ENCODE assay signal across 13 cellular contexts in genomic region chr7:142795339-142795863, GRCh38. TPM values are rescaled to one million over a fixed set of nuclear protein-coding genes. Genes with fewer than 3 reads are reported as not detected.
DNase-seq lines count a peak whose midpoint lies in the region; ATAC-seq and TF ChIP-seq lines count a peak whose summit lies in the region.
"Had no signal": no experiment of that assay in that cellular context is flagged by ENCODE, and none has a peak within 500 bp of the region (broad histone marks: within the 10 kb centered on the region; RNA-seq: fewer than 3 reads in every experiment).

No MANE protein-coding gene starts in this region.

- DNase-seq in COLO668 (lab: John Stamatoyannopoulos, UW; ENCODE audit: unreplicated experiment) (peak; percentile 6), T-cell (peak in 31 of 34 experiments; percentile 46 to 79 (median 63)), mesendoderm (peak; percentile 79), osteocyte (ENCODE audit: extremely low spot score, unreplicated experiment) (no peak), H4 (ENCODE audit: low spot score) (no peak), stomach (no peak)
- DNase-seq in activated naive CD4-positive, alpha-beta T cell treated with anti-CD3 and anti-CD28 coated beads for 36 hours = peak; percentile 82

- H3K79me1 ChIP-seq in mesendoderm (ENCODE audit: low read length) = no peaks in the 10 kb centered on the region

- H3K4me3 Mint-ChIP-seq in T-cell (peak overlapping the region; percentile 93 to 100 (median 99)), osteocyte (ENCODE audit: unreplicated experiment) (no peak overlapping the region)
- peak overlapping the region; percentile 88 for H3K4me3 Mint-ChIP-seq in activated naive CD4-positive, alpha-beta T cell treated with anti-CD3 and anti-CD28 coated beads for 36 hours

- H3K9ac ChIP-seq in mesendoderm (ENCODE audit: low read length) = no peak overlapping the region

- H3K4me1 Mint-ChIP-seq in T-cell (peaks cover 59 to 68% (median 68%) of the 10 kb centered on the region in 3 donors), osteocyte (ENCODE audit: unreplicated experiment) (peaks cover 10% of the 10 kb centered on the region)
- H3K4me1 Mint-ChIP-seq in activated naive CD4-positive, alpha-beta T cell treated with anti-CD3 and anti-CD28 coated beads for 36 hours (ENCODE audit: low read depth) = peaks cover 48% of the 10 kb centered on the region

- H3K36me3 Mint-ChIP-seq in T-cell = peaks cover 62% of the 10 kb centered on the region
- H3K36me3 Mint-ChIP-seq in activated naive CD4-positive, alpha-beta T cell treated with anti-CD3 and anti-CD28 coated beads for 36 hours (ENCODE audit: low read depth) = peaks cover 81% of the 10 kb centered on the region
- no peaks in the 10 kb centered on the region for H3K36me3 Mint-ChIP-seq in osteocyte (ENCODE audit: unreplicated experiment)
- H3K36me3 Mint-ChIP-seq: type B pancreatic cell had no signal

- H3K27me3 ChIP-seq in mesendoderm (ENCODE audit: insufficient read depth, low read length, poor library complexity) (no peaks in the 10 kb centered on the region), stomach (peaks cover 8 to 80% (median 28%) of the 10 kb centered on the region in 3 donors)

- peak overlapping the region; percentile 100 for H3K27ac Mint-ChIP-seq in T-cell
- H3K27ac Mint-ChIP-seq in activated naive CD4-positive, alpha-beta T cell treated with anti-CD3 and anti-CD28 coated beads for 36 hours = peak overlapping the region; percentile 99
- no peak overlapping the region for H3K27ac Mint-ChIP-seq in osteocyte (ENCODE audit: unreplicated experiment)

- H3K4ac ChIP-seq in mesendoderm (ENCODE audit: low read depth, low read length) = no peak overlapping the region

- intact Hi-C loops in activated naive CD4-positive, alpha-beta T cell treated with anti-CD3 and anti-CD28 coated beads for 36 hours (cut with micrococcal nuclease) = loop anchor here (2.0 kb wide), 1 partner anchor 13 kb away; no protein-coding TSS in a partner anchor
- intact Hi-C loops in stomach (cut with DNase I; ENCODE audit: low total_unique reads) = no loop called here

- TF ChIP-seq CTCF in osteocyte (IDR thresholded peaks at IDR 0.05) (no peak), stomach (IDR thresholded peaks at IDR 0.05) (no peak)

- no peak overlapping the region for H2BK15ac ChIP-seq in mesendoderm (replicated peaks; ENCODE audit: low read depth)

- no peaks in the 10 kb centered on the region for H3K79me2 ChIP-seq in mesendoderm (ENCODE audit: control insufficient read depth, insufficient read depth, low read length)

- ATAC-seq in T-cell (replicated peaks in 1 of 4) = peak; percentile 25 to 49 (median 38)
- ATAC-seq in HG02970 (IDR thresholded peaks at IDR 0.05; ENCODE audit: low FRiP score, unreplicated experiment) = no peak

- CTCF ChIA-PET in T-cell (lab: Charles Lee) = interaction anchor here in 1 of 2 donors (0.7 to 8.1 kb wide), 2 partner anchors 10 to 14 kb away, joined by 6 to 116 read pairs; no protein-coding TSS in a partner anchor
- CTCF ChIA-PET in activated naive CD4-positive, alpha-beta T cell treated with anti-CD3 and anti-CD28 coated beads for 36 hours (lab: Charles Lee) = interaction anchor here (0.7 to 21.5 kb wide), 3 partner anchors 8 to 301 kb away, joined by 3 to 382 read pairs (median 4); no protein-coding TSS in a partner anchor

- H3K18ac ChIP-seq in mesendoderm (ENCODE audit: low read length) = no peak overlapping the region

- H3K9me3 ChIP-seq in stomach = no peaks in the 10 kb centered on the region

- H3K4me1 ChIP-seq in mesendoderm (ENCODE audit: control insufficient read depth, low read depth, low read length) (peaks cover 4% of the 10 kb centered on the region), stomach (peaks cover 17 to 21% (median 20%) of the 10 kb centered on the region in 4 donors)

- no CpG with 5 or more reads among the region's 5 CpGs for WGBS in mesendoderm (ENCODE audit: extremely low coverage, insufficient coverage, low lambda C conversion rate)
- WGBS in stomach, 5 donors = 39 to 50% (median 44%) methylated on average over 5 of the region's 5 CpGs

- no peak for TF ChIP-seq POLR2A in stomach (IDR thresholded peaks at IDR 0.05)

- H3K27ac ChIP-seq in mesendoderm (ENCODE audit: low read depth, low read length) = no peak overlapping the region
- H3K27ac ChIP-seq in stomach = peak overlapping the region in 1 of 5 donors; percentile 77
- H3K27ac ChIP-seq: C4-2B had no signal

- H3K4me3 ChIP-seq in mesendoderm (ENCODE audit: low read length) = no peak overlapping the region
- H3K4me3 ChIP-seq in stomach = no peak overlapping the region

- H4K5ac ChIP-seq in mesendoderm (ENCODE audit: low read length) = no peak overlapping the region

- H3K9me3 Mint-ChIP-seq in T-cell (no peaks in the 10 kb centered on the region), osteocyte (ENCODE audit: unreplicated experiment) (no peaks in the 10 kb centered on the region)
- no peaks in the 10 kb centered on the region for H3K9me3 Mint-ChIP-seq in activated naive CD4-positive, alpha-beta T cell treated with anti-CD3 and anti-CD28 coated beads for 36 hours
- H3K9me3 Mint-ChIP-seq: type B pancreatic cell had no signal

- no peak overlapping the region for H2BK120ac ChIP-seq in mesendoderm (ENCODE audit: low read depth, low read length)

- no peak overlapping the region for H2BK5ac ChIP-seq in mesendoderm (ENCODE audit: low read length)

- peaks cover 0 to 3% of the 10 kb centered on the region in 2 donors for H3K27me3 Mint-ChIP-seq in T-cell
- H3K27me3 Mint-ChIP-seq in activated naive CD4-positive, alpha-beta T cell treated with anti-CD3 and anti-CD28 coated beads for 36 hours (ENCODE audit: low read depth) = no peaks in the 10 kb centered on the region
- peaks cover 75% of the 10 kb centered on the region for H3K27me3 Mint-ChIP-seq in osteocyte (ENCODE audit: unreplicated experiment)

- no peak overlapping the region for H3K4me2 ChIP-seq in mesendoderm (ENCODE audit: low read length)

- no peak overlapping the region for H4K8ac ChIP-seq in mesendoderm (ENCODE audit: low read depth, low read length)

- no peak overlapping the region for H3K23ac ChIP-seq in mesendoderm (ENCODE audit: low read length)

- H2AK5ac ChIP-seq in mesendoderm (ENCODE audit: low read length) = no peak overlapping the region

- POLR2A ChIA-PET in T-cell (lab: Charles Lee) = interaction anchor here (0.6 to 8.4 kb wide), 6 partner anchors 9 to 275 kb away, joined by 3 to 337 read pairs (median 116); no protein-coding TSS in a partner anchor

- no peak overlapping the region for H3K56ac ChIP-seq in mesendoderm (ENCODE audit: low read length)

- TF ChIP-seq EP300 in stomach (IDR thresholded peaks at IDR 0.05) = no peak

- H3K36me3 ChIP-seq in mesendoderm (ENCODE audit: control insufficient read depth, insufficient read depth, low read length) (no peaks in the 10 kb centered on the region), stomach (no peaks in the 10 kb centered on the region)

RNA-seq across cellular contexts. Expression of gene PRSS2, which starts 24.6 kb away (rescaled TPM):
- total RNA-seq in T-cell (10 to 100 TPM in 3 of 5 donors, not detected in 2; 47.1 to 64.6 (median 57.7) TPM), osteocyte (not detected in 2 replicates), stomach (10 to 100 TPM in 1 of 5 donors, 1 to 10 TPM in 1, not detected in 3; 1.3 to 86.1 TPM)
- total RNA-seq in activated naive CD4-positive, alpha-beta T cell treated with anti-CD3 and anti-CD28 coated beads for 36 hours = under 1 TPM in 1 of 2 experiments, not detected in 1; 0.50 TPM
- polyA plus RNA-seq in mesendoderm (2013, experiment 1 of 2) = 2.3 TPM
- 2.7 TPM for polyA plus RNA-seq in mesendoderm (2013, experiment 2 of 2)
- not detected in 2 replicates for total RNA-seq in H4 (2014; rRNA removed; shearing (Covaris generic))
- polyA plus RNA-seq in stomach = 10 to 100 TPM; 51.4 to 69.4 (median 59.1) TPM
- total RNA-seq: MCF 10A; renal cortical epithelial cell; T-helper 2 cell treated with Interferon-gamma antibody and Interleukin-4, amounts not matched to agents 100 ng/mL and 5 ng/mL, for 36 hours had no signal

RNA-seq across cellular contexts. Expression of gene PRSS1, which starts 46.1 kb away (rescaled TPM):
- 10 to 100 TPM in 3 of 5 donors, not detected in 2; 16.0 to 23.7 (median 20.8) TPM for total RNA-seq in T-cell
- total RNA-seq in activated naive CD4-positive, alpha-beta T cell treated with anti-CD3 and anti-CD28 coated beads for 36 hours = not detected
- 1.1 TPM for polyA plus RNA-seq in mesendoderm (2013, experiment 1 of 2)
- polyA plus RNA-seq in mesendoderm (2013, experiment 2 of 2) = 1.2 TPM
- not detected in 2 replicates for total RNA-seq in osteocyte
- not detected in 2 replicates for total RNA-seq in H4 (2014; rRNA removed; shearing (Covaris generic))
- 10 to 100 TPM in 1 of 5 donors, 1 to 10 TPM in 1, not detected in 3; 10.0 to 20.4 TPM for total RNA-seq in stomach
- 100 to 1,000 TPM in 2 of 3 donors, 10 to 100 TPM in 1; 61.0 to 233 (median 196) TPM for polyA plus RNA-seq in stomach
- total RNA-seq: MCF 10A; renal cortical epithelial cell; T-helper 2 cell treated with Interferon-gamma antibody and Interleukin-4, amounts not matched to agents 100 ng/mL and 5 ng/mL, for 36 hours had no signal

RNA-seq across cellular contexts. Expression of gene EPHB6, which starts 59.5 kb away (rescaled TPM):
- 10 to 100 TPM; 37.2 to 76.2 (median 62.3) TPM for total RNA-seq in T-cell
- 10 to 100 TPM; 22.1 to 22.8 TPM for total RNA-seq in activated naive CD4-positive, alpha-beta T cell treated with anti-CD3 and anti-CD28 coated beads for 36 hours
- 5.5 TPM for polyA plus RNA-seq in mesendoderm (2013, experiment 1 of 2)
- 5.0 TPM for polyA plus RNA-seq in mesendoderm (2013, experiment 2 of 2)
- 13.7 and 14.7 TPM in 2 replicates for total RNA-seq in osteocyte
- total RNA-seq in H4 (2014; rRNA removed; shearing (Covaris generic)) = 0.35 and 1.7 TPM in 2 replicates
- 1 to 10 TPM; 5.4 to 9.6 (median 8.0) TPM for total RNA-seq in stomach
- 10 to 100 TPM in 2 of 3 donors, 1 to 10 TPM in 1; 6.2 to 23.1 (median 19.3) TPM for polyA plus RNA-seq in stomach

Comparison
In these comparisons a context has a peak if more than half of its experiments do, and no peak if none do; other contexts are left out.
1. DNase-seq: peak in COLO668 (single experiment), T-cell (31 of 34), activated naive CD4-positive, alpha-beta T cell treated with anti-CD3 and anti-CD28 coated beads for 36 hours (single experiment) and mesendoderm (single experiment); none in osteocyte (single experiment), H4 (single experiment) and stomach (single experiment).